ENCODE assay signal across 8 cellular contexts in the genomic region with DNA sequence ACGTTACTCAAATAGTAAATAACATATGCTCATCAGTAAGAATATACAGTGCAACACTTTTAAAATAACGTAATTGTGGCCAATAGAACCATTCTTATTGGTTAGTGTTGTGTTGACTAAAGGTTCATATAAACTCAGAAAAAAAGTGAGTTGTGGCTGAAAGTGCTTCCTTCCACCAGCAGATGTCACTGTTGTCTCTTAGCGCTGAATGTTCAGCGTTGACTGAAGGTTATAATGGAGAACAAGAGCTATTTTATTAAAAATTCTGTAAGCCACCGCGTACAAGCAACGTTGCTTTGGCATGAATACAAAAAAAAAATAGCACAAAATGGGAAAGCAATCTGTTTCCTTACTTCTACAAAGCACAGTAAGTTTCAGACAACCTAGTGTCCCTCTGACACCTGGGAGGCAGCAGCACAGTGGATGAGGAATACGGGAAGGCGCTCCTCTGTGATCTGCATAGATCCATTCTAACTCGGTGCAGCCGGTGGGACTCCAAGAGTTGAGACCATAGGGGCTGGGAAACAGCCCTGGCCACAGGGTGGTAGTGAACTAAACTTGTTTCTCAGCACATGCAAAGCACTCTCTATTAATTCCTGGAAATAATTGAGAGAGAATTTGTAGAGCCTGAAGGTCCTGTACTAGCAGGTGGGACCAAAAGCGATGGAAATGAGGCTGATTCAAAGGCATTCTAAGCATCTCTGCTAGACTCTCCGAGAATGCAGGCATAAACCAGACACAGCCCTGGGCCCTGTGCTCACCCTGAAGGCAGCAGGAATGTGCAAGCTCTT. TPM values are rescaled to one million over a fixed set of nuclear protein-coding genes. Genes with fewer than 3 reads are reported as not detected.
DNase-seq lines count a peak whose midpoint lies in the region; ATAC-seq, FAIRE-seq and TF ChIP-seq lines count a peak whose summit lies in the region.

No MANE protein-coding gene starts in this region.

- no peak for TF ChIP-seq EP300 in stomach (IDR thresholded peaks at IDR 0.05)

- no peak for FAIRE-seq in HTR-8/SVneo (lab: Jason Lieb, UNC)

- H3K9me3 ChIP-seq in stomach, result no peaks in the 10 kb centered on the region

- ATAC-seq in GM21515 (IDR thresholded peaks at IDR 0.05; ENCODE audit: unreplicated experiment), result peak; percentile 95
- ATAC-seq in left colon, result peak; percentile 61

- no peak overlapping the region for H3K27ac ChIP-seq in stomach

- H3K36me3 Mint-ChIP-seq in chondrocyte (ENCODE audit: low read depth), result no peaks in the 10 kb centered on the region

- H3K27me3 ChIP-seq in stomach, result peaks cover 0 to 9% (median 0%) of the 10 kb centered on the region in 3 donors

- TF ChIP-seq CTCF in chondrocyte (IDR thresholded peaks at IDR 0.05) (peak; percentile 96), stomach (IDR thresholded peaks at IDR 0.05) (peak in 5 of 7 experiments; percentile 45 to 83 (median 79))

- H3K27me3 Mint-ChIP-seq in chondrocyte (ENCODE audit: low read depth), result peaks cover 6% of the 10 kb centered on the region

- H3K36me3 ChIP-seq in stomach, result no peaks in the 10 kb centered on the region

- intact Hi-C loops in left colon (cut with DNase I, micrococcal nuclease), result no loop called here
- intact Hi-C loops in stomach (cut with DNase I; ENCODE audit: low total_unique reads), result no loop called here

- H3K4me3 Mint-ChIP-seq in chondrocyte (ENCODE audit: unreplicated experiment), result peak overlapping the region; percentile 53

- H3K9me3 Mint-ChIP-seq in chondrocyte (ENCODE audit: low read depth), result no peaks in the 10 kb centered on the region

- H3K4me3 ChIP-seq in stomach, result no peak overlapping the region

- peaks cover 24% of the 10 kb centered on the region for H3K4me1 Mint-ChIP-seq in chondrocyte (ENCODE audit: low read depth)

- TF ChIP-seq POLR2A in stomach (IDR thresholded peaks at IDR 0.05), result no peak

- 24 to 30% (median 28%) methylated on average over 13 of the region's 13 CpGs for WGBS in stomach, 5 donors

- H3K27ac Mint-ChIP-seq in chondrocyte (ENCODE audit: unreplicated experiment), result peak overlapping the region; percentile 24

- DNase-seq in NOMO-1 (lab: John Stamatoyannopoulos, UW; ENCODE audit: unreplicated experiment in 2 of 2) (peak; percentile 25 to 64), NOMO-1 treated with dmso at 0.1 percent for 144 hours (lab: John Stamatoyannopoulos, UW; ENCODE audit: unreplicated experiment) (no peak), HTR-8/SVneo (ENCODE audit: insufficient read length, low spot score) (peak; percentile 17), RKO (ENCODE audit: low spot score) (peak; percentile 66), chondrocyte (ENCODE audit: low spot score) (no peak), left colon (peak in 1 of 2 donors; percentile 14), stomach (no peak)

- peaks cover 0 to 14% (median 6%) of the 10 kb centered on the region in 4 donors for H3K4me1 ChIP-seq in stomach

RNA-seq across cellular contexts. Expression of gene OXGR1, which starts 23.9 kb away (rescaled TPM):
- total RNA-seq in chondrocyte (not detected in 3 replicates), left colon (1 to 10 TPM; 2.0 to 2.3 TPM), stomach (under 1 TPM in 1 of 5 donors, not detected in 4; 0.37 TPM)
- under 1 TPM in 1 of 3 donors, not detected in 2; 0.50 TPM for polyA plus RNA-seq in stomach

Comparison
In these comparisons a context has a peak if more than half of its experiments do, and no peak if none do; other contexts are left out.
1. DNase-seq: peak in NOMO-1 (2 of 2), HTR-8/SVneo (single experiment) and RKO (single experiment); none in NOMO-1 treated with dmso at 0.1 percent for 144 hours (single experiment), chondrocyte (single experiment) and stomach (single experiment).